Comparison of ENCODE assay signal across 24 cellular contexts in the genomic region with DNA sequence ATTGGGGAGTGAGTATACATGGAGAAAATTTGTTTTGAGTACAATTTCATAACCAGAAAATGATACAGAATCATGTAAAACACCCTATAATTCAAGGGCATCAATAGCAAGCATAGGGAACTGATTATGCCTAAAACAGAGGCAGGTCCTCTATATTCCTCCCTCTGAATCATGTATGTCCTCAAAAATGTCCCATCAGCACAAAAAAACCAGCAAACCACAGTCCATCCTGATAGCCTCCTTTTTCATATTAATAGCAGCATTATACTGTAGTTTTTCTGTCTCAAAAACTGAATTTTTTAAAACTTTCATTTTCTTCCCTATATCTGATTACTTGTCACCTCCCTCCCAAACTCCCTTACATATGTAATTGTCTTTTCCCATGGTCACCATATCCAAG.
DNase-seq lines count a peak whose midpoint lies in the region; ATAC-seq, FAIRE-seq and TF ChIP-seq lines count a peak whose summit lies in the region.
"Had no signal": no experiment of that assay in that cellular context is flagged by ENCODE, and none has a peak within 500 bp of the region (broad histone marks: within the 10 kb centered on the region; RNA-seq: fewer than 3 reads in every experiment).

No MANE protein-coding gene starts in this region.

- H3K9me3 ChIP-seq in HepG2 (ENCODE audit: low read length) (no peaks in the 10 kb centered on the region; the same call in none of the 2 replicates), right lobe of liver (no peaks in the 10 kb centered on the region), OCI-LY1 (ENCODE audit: low read length) (no peaks in the 10 kb centered on the region)
- H3K9me3 ChIP-seq: BE2C, BLaER1 had no signal

- H3K27me3 ChIP-seq in HepG2 (ENCODE audit: control insufficient read depth in 1 of 2, insufficient read depth in 2 of 2, low read length in 2 of 2) (no peaks in the 10 kb centered on the region), right lobe of liver (no peaks in the 10 kb centered on the region), OCI-LY1 (ENCODE audit: insufficient read depth, low read length) (no peaks in the 10 kb centered on the region)
- H3K27me3 ChIP-seq: BE2C, BLaER1 had no signal

- H3K27ac ChIP-seq in HepG2 (ENCODE audit: extremely low read length, insufficient read depth, low read length) (no peak overlapping the region), right lobe of liver (no peak overlapping the region), OCI-LY1 (ENCODE audit: low read depth, low read length, poor library complexity, severe bottlenecking) (no peak overlapping the region)
- H3K27ac ChIP-seq: 22Rv1, BLaER1 had no signal

- CTCF ChIA-PET in HepG2 (lab: Yijun Ruan, JAX; ENCODE audit: low intra/inter-chr PET ratio, low total read pairs): no interaction called here

- H3K36me3 ChIP-seq in HepG2 (replicated peaks in 1 of 2; ENCODE audit: control insufficient read depth in 1 of 2, insufficient read depth in 2 of 2, low read length in 2 of 2) (no peaks in the 10 kb centered on the region), right lobe of liver (no peaks in the 10 kb centered on the region), OCI-LY1 (ENCODE audit: insufficient read depth, low read length) (no peaks in the 10 kb centered on the region)
- H3K36me3 ChIP-seq: BE2C, BLaER1 had no signal

- H3K4me3 ChIP-seq in HepG2 (replicated peaks in 1 of 3; ENCODE audit: insufficient read depth in 1 of 3, low read depth in 2 of 3, low read length in 3 of 3) (no peak overlapping the region), right lobe of liver (no peak overlapping the region), OCI-LY1 (ENCODE audit: low read depth, low read length, poor library complexity, severe bottlenecking) (no peak overlapping the region)
- H3K4me3 ChIP-seq: BLaER1, GM12878 had no signal

- in situ Hi-C loops in HepG2 (cut with HindIII; ENCODE audit: extremely low pct_ligation_motif_present, low pct_unique_long_range_greater_than_20kb): no loop called here

- no peaks in the 10 kb centered on the region for H3K79me2 ChIP-seq in HepG2 (ENCODE audit: insufficient read depth, low read length)
- H3K79me2 ChIP-seq in OCI-LY1 (ENCODE audit: insufficient read depth, low read length): no peaks in the 10 kb centered on the region

- no peaks in the 10 kb centered on the region for H4K20me1 ChIP-seq in HepG2 (ENCODE audit: insufficient read depth, low read length)
- H4K20me1 ChIP-seq in OCI-LY1 (ENCODE audit: insufficient read depth, low read length): no peaks in the 10 kb centered on the region
- H4K20me1 ChIP-seq: BLaER1 had no signal

- ATAC-seq in HepG2 (no peak), right lobe of liver (no peak), GM18498 (IDR thresholded peaks at IDR 0.05; ENCODE audit: unreplicated experiment) (no peak)
- ATAC-seq: GM12878 had no signal

- BruUV-seq in HepG2 (replicated peaks; lab: Mats Ljungman, UMichigan): no TSS peak

- no peaks in the 10 kb centered on the region for H3K9me2 ChIP-seq in OCI-LY1 (ENCODE audit: low read depth, low read length)

- TF ChIP-seq EP300 in HepG2 (IDR thresholded peaks at IDR 0.05; ENCODE audit: low read depth in 2 of 2, low read length in 2 of 2) (no peak), HepG2 (CRISPR knock-in tag; IDR thresholded peaks at IDR 0.05; ENCODE audit: borderline replicate concordance) (no peak)

- TF ChIP-seq POLR2A in HepG2 (IDR thresholded peaks at IDR 0.05; ENCODE audit: insufficient read depth in 1 of 2, low read depth in 2 of 2, low read length in 2 of 2) (no peak), right lobe of liver (IDR thresholded peaks at IDR 0.05) (no peak)

- no peak for TF ChIP-seq CTCF in HepG2 (CRISPR knock-in tag; IDR thresholded peaks at IDR 0.05)
- TF ChIP-seq CTCF in right lobe of liver (IDR thresholded peaks at IDR 0.05): no peak
- TF ChIP-seq CTCF in OCI-LY1 (IDR thresholded peaks at IDR 0.05; ENCODE audit: low read length): no peak

- H2AFZ ChIP-seq in HepG2 (ENCODE audit: low read length) (no peak overlapping the region), OCI-LY1 (ENCODE audit: low read length) (no peak overlapping the region)

- H3K4me1 ChIP-seq in HepG2 (ENCODE audit: insufficient read depth, low read length): no peaks in the 10 kb centered on the region
- H3K4me1 ChIP-seq in right lobe of liver: no peaks in the 10 kb centered on the region
- H3K4me1 ChIP-seq in OCI-LY1 (ENCODE audit: insufficient read depth, low read length, severe bottlenecking): peaks cover 33% of the 10 kb centered on the region
- H3K4me1 ChIP-seq: BE2C, BLaER1 had no signal

- FAIRE-seq in HepG2 (lab: Jason Lieb, UNC): no peak
- FAIRE-seq: GM12878, GM12892, GM18507 had no signal

- TF ChIP-seq RAD21 in HepG2 (CRISPR knock-in tag; IDR thresholded peaks at IDR 0.05): no peak

- H3K4me2 ChIP-seq in HepG2 (ENCODE audit: low read depth, low read length): no peak overlapping the region
- peak overlapping the region; percentile 7 for H3K4me2 ChIP-seq in OCI-LY1 (ENCODE audit: low read length)
- H3K4me2 ChIP-seq: BLaER1 had no signal

- POLR2A ChIA-PET in HepG2 (lab: Yijun Ruan, JAX): no interaction called here

- DNase-seq in HepG2 (ENCODE audit: low spot score) (no peak), right lobe of liver (no peak), globus pallidus (ENCODE audit: low spot score) (no peak)
- DNase-seq: ACHN; BE2C; C1 segment of cervical spinal cord; CD4-positive, alpha-beta memory T cell; CD4-positive, CD25-positive, alpha-beta regulatory T cell; CD8-positive, alpha-beta memory T cell; COR-L47; DMS 273 treated with DMSO at 0.1 percent for 48 hours; DMS153; DMS53; DMS79; DND-41; EL; GDM1 had no signal

- H3F3A ChIP-seq in OCI-LY1 (ENCODE audit: insufficient read depth, low read length): no peaks in the 10 kb centered on the region

- H3K9ac ChIP-seq in HepG2 (ENCODE audit: insufficient read depth, low read depth, low read length) (no peak overlapping the region), OCI-LY1 (ENCODE audit: low read length) (no peak overlapping the region; the same call in 1 of the 2 replicates)
- H3K9ac ChIP-seq: BLaER1 had no signal

- intact Hi-C loops in HepG2 (cut with micrococcal nuclease; ENCODE audit: unreplicated experiment) (no loop called here), right lobe of liver (cut with DNase I) (no loop called here)

TF ChIP-seq in HepG2, 621 proteins besides CTCF, POLR2A, EP300 and RAD21:
- TF ChIP-seq MAFK (conservative IDR thresholded peaks at IDR 0.05 in 1 of 2, IDR thresholded peaks at IDR 0.05 in 1 of 2; ENCODE audit: low read length in 2 of 2): peak in 1 of 2 experiments; percentile 61; a peak in 2 of 4 replicates
- TF ChIP-seq MAFF (IDR thresholded peaks at IDR 0.05; ENCODE audit: low read depth, low read length): peak; percentile 40; the same call in 1 of the 2 replicates
- TF ChIP-seq AKAP8 (CRISPR knock-in tag; IDR thresholded peaks at IDR 0.05): no peak
